Comparison of ENCODE assay signal across 8 cellular contexts in the genomic region with DNA sequence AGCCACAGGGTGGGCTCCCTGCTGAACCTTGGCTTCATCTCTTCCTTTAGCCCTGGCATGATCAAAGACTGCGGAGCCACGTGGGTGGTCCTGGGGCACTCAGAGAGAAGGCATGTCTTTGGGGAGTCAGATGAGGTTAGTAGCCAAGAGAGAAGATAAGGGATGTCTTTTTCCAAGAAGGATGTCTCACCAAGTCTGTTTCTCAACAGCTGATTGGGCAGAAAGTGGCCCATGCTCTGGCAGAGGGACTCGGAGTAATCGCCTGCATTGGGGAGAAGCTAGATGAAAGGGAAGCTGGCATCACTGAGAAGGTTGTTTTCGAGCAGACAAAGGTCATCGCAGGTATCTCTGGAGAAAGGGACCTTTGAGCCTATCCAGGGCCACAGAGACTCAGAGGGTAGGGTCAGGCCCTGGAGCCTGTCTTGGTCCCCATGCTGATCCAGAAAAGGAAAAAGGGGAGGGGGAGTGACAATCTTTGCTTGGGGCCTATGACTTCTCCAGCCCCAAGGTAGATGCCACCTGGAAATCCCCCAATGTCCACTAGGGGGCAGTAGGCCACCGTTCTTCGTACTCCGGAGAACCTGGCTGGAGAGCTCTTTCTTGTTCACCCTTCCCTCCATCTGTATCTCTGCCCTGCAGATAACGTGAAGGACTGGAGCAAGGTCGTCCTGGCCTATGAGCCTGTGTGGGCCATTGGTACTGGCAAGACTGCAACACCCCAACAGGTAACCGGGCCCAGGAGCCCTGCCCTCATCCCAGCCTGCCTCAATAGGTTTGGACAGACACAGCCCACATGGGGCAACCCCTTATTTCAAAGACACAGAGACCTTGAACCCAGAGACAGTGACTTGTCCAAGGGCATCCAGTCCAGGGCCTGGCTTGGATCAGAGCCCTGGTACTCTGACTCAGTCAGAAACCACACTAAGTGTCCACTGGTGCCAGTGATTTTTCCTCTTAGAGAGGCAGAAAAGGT. TPM values are rescaled to one million over a fixed set of nuclear protein-coding genes. Genes with fewer than 3 reads are reported as not detected.
DNase-seq lines count a peak whose midpoint lies in the region; ATAC-seq and TF ChIP-seq lines count a peak whose summit lies in the region.

No MANE protein-coding gene starts in this region.

- peak overlapping the region; percentile 88 for H3K27ac Mint-ChIP-seq in WTC11
- peak overlapping the region; percentile 84 for H3K27ac Mint-ChIP-seq in central memory CD8-positive, alpha-beta T cell (ENCODE audit: low read depth)

- H3K27me3 Mint-ChIP-seq in WTC11 (ENCODE audit: low read depth) = no peaks in the 10 kb centered on the region
- no peaks in the 10 kb centered on the region for H3K27me3 Mint-ChIP-seq in central memory CD8-positive, alpha-beta T cell

- H3K27me3 ChIP-seq in layer of hippocampus (ENCODE audit: control insufficient read depth, insufficient read depth, low read length) = no peaks in the 10 kb centered on the region

- peaks cover 60% of the 10 kb centered on the region for H3K4me1 Mint-ChIP-seq in WTC11
- peaks cover 54% of the 10 kb centered on the region for H3K4me1 Mint-ChIP-seq in central memory CD8-positive, alpha-beta T cell

- H3K27ac ChIP-seq in layer of hippocampus (ENCODE audit: low read depth, low read length) = peak overlapping the region; percentile 27

- H3K9me3 Mint-ChIP-seq in WTC11 = no peaks in the 10 kb centered on the region
- no peaks in the 10 kb centered on the region for H3K9me3 Mint-ChIP-seq in central memory CD8-positive, alpha-beta T cell

- POLR2A ChIA-PET in WTC11 (lab: Charles Lee) = interaction anchor here (0.6 to 4.3 kb wide), 13 partner anchors 17 to 533 kb away, joined by 3 to 33 read pairs (median 7); a partner anchor contains a TSS

- peak overlapping the region; percentile 89 for H3K4me3 Mint-ChIP-seq in WTC11
- H3K4me3 Mint-ChIP-seq in central memory CD8-positive, alpha-beta T cell = peak overlapping the region; percentile 84

- H3K36me3 Mint-ChIP-seq in WTC11 = peaks cover 50% of the 10 kb centered on the region
- H3K36me3 Mint-ChIP-seq in central memory CD8-positive, alpha-beta T cell (ENCODE audit: insufficient read depth) = peaks cover 31% of the 10 kb centered on the region

- TF ChIP-seq CTCF in WTC11 (IDR thresholded peaks at IDR 0.05) = peak; percentile 91

- ATAC-seq in activated CD4-positive, CD25-positive, alpha-beta regulatory T cell treated with anti-CD3 and anti-CD28 coated beads, Interleukin-2, amount 50 U/mL, for 24 hours = no peak
- peak; percentile 0 for ATAC-seq in WTC11
- ATAC-seq in central memory CD8-positive, alpha-beta T cell (replicated peaks; ENCODE audit: extremely low read depth, poor library complexity, severe bottlenecking) = no peak
- ATAC-seq in HG03045 (IDR thresholded peaks at IDR 0.05; ENCODE audit: unreplicated experiment) = no peak

- peak; percentile 69 to 78 (median 70) for DNase-seq in activated CD4-positive, CD25-positive, alpha-beta regulatory T cell (lab: John Stamatoyannopoulos, UW)
- DNase-seq in NCI-H2171 treated with DMSO at 0.1 percent for 48 hours (lab: John Stamatoyannopoulos, UW) = peak; percentile 99
- DNase-seq in WTC11 (ENCODE audit: low spot score) = peak; percentile 94
- peak; percentile 78 to 87 for DNase-seq in central memory CD8-positive, alpha-beta T cell (ENCODE audit: low spot score in 2 of 2)
- peak in 3 of 4 experiments; percentile 74 to 78 (median 76) for DNase-seq in stimulated activated CD4-positive, alpha-beta T cell treated with anti-CD3 and anti-CD28 coated beads, Interleukin-1b, Interleukin-23, amount 100 ng/mL, for 24 hours (ENCODE audit: low read depth in 4 of 4, low spot score in 1 of 4)

- CTCF ChIA-PET in WTC11 (lab: Charles Lee) = interaction anchor here (1.0 to 8.5 kb wide), 39 partner anchors 8 to 332 kb away, joined by 3 to 181 read pairs (median 5); a partner anchor contains a TSS

TF ChIP-seq in WTC11, 78 proteins besides CTCF, POLR2A, EP300 and RAD21 (continues in another document):
- no peak for TF ChIP-seq ATF1 (CRISPR knock-in tag; IDR thresholded peaks at IDR 0.05)
- TF ChIP-seq NFE2L1 (CRISPR knock-in tag; IDR thresholded peaks at IDR 0.05) = no peak
- 0 out of 2 replicates have a peak, but pooled peaks have one; percentile 41 for TF ChIP-seq ETV6 (CRISPR knock-in tag; IDR thresholded peaks at IDR 0.05)
- TF ChIP-seq, protein P1, sequence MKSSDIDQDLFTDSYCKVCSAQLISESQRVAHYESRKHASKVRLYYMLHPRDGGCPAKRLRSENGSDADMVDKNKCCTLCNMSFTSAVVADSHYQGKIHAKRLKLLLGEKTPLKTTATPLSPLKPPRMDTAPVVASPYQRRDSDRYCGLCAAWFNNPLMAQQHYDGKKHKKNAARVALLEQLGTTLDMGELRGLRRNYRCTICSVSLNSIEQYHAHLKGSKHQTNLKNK (CRISPR knock-in tag; IDR thresholded peaks at IDR 0.05) = no peak
- TF ChIP-seq, protein P2, sequence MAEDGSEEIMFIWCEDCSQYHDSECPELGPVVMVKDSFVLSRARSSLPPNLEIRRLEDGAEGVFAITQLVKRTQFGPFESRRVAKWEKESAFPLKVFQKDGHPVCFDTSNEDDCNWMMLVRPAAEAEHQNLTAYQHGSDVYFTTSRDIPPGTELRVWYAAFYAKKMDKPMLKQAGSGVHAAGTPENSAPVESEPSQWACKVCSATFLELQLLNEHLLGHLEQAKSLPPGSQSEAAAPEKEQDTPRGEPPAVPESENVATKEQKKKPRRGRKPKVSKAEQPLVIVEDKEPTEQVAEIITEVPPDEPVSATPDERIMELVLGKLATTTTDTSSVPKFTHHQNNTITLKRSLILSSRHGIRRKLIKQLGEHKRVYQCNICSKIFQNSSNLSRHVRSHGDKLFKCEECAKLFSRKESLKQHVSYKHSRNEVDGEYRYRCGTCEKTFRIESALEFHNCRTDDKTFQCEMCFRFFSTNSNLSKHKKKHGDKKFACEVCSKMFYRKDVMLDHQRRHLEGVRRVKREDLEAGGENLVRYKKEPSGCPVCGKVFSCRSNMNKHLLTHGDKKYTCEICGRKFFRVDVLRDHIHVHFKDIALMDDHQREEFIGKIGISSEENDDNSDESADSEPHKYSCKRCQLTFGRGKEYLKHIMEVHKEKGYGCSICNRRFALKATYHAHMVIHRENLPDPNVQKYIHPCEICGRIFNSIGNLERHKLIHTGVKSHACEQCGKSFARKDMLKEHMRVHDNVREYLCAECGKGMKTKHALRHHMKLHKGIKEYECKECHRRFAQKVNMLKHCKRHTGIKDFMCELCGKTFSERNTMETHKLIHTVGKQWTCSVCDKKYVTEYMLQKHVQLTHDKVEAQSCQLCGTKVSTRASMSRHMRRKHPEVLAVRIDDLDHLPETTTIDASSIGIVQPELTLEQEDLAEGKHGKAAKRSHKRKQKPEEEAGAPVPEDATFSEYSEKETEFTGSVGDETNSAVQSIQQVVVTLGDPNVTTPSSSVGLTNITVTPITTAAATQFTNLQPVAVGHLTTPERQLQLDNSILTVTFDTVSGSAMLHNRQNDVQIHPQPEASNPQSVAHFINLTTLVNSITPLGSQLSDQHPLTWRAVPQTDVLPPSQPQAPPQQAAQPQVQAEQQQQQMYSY (CRISPR knock-in tag; IDR thresholded peaks at IDR 0.05) = no peak
- TF ChIP-seq PRRX2 (CRISPR knock-in tag; IDR thresholded peaks at IDR 0.05) = 0 out of 2 replicates have a peak, but pooled peaks have one; percentile 11
- TF ChIP-seq ZBTB21 (CRISPR knock-in tag; IDR thresholded peaks at IDR 0.05; ENCODE audit: borderline replicate concordance) = no peak
- TF ChIP-seq, protein P3, sequence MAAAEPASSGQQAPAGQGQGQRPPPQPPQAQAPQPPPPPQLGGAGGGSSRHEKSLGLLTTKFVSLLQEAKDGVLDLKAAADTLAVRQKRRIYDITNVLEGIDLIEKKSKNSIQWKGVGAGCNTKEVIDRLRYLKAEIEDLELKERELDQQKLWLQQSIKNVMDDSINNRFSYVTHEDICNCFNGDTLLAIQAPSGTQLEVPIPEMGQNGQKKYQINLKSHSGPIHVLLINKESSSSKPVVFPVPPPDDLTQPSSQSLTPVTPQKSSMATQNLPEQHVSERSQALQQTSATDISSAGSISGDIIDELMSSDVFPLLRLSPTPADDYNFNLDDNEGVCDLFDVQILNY (CRISPR knock-in tag; IDR thresholded peaks at IDR 0.05) = no peak
- no peak for TF ChIP-seq FOXK1 (CRISPR knock-in tag; IDR thresholded peaks at IDR 0.05)
- TF ChIP-seq, protein P4, sequence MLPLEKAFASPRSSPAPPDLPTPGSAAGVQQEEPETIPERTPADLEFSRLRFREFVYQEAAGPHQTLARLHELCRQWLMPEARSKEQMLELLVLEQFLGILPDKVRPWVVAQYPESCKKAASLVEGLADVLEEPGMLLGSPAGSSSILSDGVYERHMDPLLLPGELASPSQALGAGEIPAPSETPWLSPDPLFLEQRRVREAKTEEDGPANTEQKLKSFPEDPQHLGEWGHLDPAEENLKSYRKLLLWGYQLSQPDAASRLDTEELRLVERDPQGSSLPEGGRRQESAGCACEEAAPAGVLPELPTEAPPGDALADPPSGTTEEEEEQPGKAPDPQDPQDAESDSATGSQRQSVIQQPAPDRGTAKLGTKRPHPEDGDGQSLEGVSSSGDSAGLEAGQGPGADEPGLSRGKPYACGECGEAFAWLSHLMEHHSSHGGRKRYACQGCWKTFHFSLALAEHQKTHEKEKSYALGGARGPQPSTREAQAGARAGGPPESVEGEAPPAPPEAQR (CRISPR knock-in tag; IDR thresholded peaks at IDR 0.05) = no peak
- TF ChIP-seq SMAD3 (CRISPR knock-in tag; IDR thresholded peaks at IDR 0.05; ENCODE audit: borderline replicate concordance) = peak; percentile 59; the same call in 1 of the 2 replicates
- TF ChIP-seq NFATC4 (CRISPR knock-in tag; IDR thresholded peaks at IDR 0.05) = no peak
- TF ChIP-seq, protein P5, sequence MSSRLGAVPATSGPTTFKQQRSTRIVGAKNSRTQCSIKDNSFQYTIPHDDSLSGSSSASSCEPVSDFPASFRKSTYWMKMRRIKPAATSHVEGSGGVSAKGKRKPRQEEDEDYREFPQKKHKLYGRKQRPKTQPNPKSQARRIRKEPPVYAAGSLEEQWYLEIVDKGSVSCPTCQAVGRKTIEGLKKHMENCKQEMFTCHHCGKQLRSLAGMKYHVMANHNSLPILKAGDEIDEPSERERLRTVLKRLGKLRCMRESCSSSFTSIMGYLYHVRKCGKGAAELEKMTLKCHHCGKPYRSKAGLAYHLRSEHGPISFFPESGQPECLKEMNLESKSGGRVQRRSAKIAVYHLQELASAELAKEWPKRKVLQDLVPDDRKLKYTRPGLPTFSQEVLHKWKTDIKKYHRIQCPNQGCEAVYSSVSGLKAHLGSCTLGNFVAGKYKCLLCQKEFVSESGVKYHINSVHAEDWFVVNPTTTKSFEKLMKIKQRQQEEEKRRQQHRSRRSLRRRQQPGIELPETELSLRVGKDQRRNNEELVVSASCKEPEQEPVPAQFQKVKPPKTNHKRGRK (CRISPR knock-in tag; IDR thresholded peaks at IDR 0.05; ENCODE audit: borderline replicate concordance) = no peak

RNA-seq across cellular contexts. Expression of a gene that starts 2.0 kb away (rescaled TPM):
- total RNA-seq in WTC11 (2021) = 1,045 to 1,242 TPM (median 1,195 TPM) in 3 replicates

RNA-seq across cellular contexts. Expression of a gene that starts 3.8 kb away (rescaled TPM):
- 21.2 to 25.5 TPM (median 22.7 TPM) in 3 replicates for total RNA-seq in WTC11 (2021)

RNA-seq across cellular contexts. Expression of a gene that starts 17.4 kb away (rescaled TPM):
- total RNA-seq in WTC11 (2021) = 141 to 158 TPM (median 149 TPM) in 3 replicates

RNA-seq across cellular contexts. Expression of a gene that starts 18.2 kb away (rescaled TPM):
- 47.1 to 61.8 TPM (median 49.1 TPM) in 3 replicates for total RNA-seq in WTC11 (2021)

RNA-seq across cellular contexts. Expression of a gene that starts 28.6 kb away (rescaled TPM):
- 14.0 to 16.5 TPM (median 14.3 TPM) in 3 replicates for total RNA-seq in WTC11 (2021)
